In genomic region chr2:175220075-175220474, GRCh38 we compare ENCODE assay signal across 8 cellular contexts.
"Had no signal": no experiment of that assay in that cellular context is flagged by ENCODE, and none has a peak within 500 bp of the region (broad histone marks: within the 10 kb centered on the region; RNA-seq: fewer than 3 reads in every experiment).

No MANE protein-coding gene starts in this region.

- H3K4me3 ChIP-seq: GM23338 had no signal

- DNase-seq: H9, HCEC 1CT, KBM-7 had no signal

- H3K27ac ChIP-seq: KMS-11 had no signal

- H3K4me2 ChIP-seq: GM23338, KMS-11 had no signal

- ATAC-seq: GM23338 had no signal

- H2AFZ ChIP-seq: GM23338 had no signal

- H3K9ac ChIP-seq: KMS-11 had no signal

- FAIRE-seq: H1, H54, HTR-8/SVneo had no signal
